In genomic region chr1:89547563-89548485, GRCh38 we compare ENCODE assay signal across 8 cellular contexts. TPM values are rescaled to one million over a fixed set of nuclear protein-coding genes. Genes with fewer than 3 reads are reported as not detected.
DNase-seq lines count a peak whose midpoint lies in the region; ATAC-seq, FAIRE-seq and TF ChIP-seq lines count a peak whose summit lies in the region.

No MANE protein-coding gene starts in this region.

- no peak for DNase-seq in D721Med (ENCODE audit: insufficient read length, low spot score)
- DNase-seq in M059J (ENCODE audit: low read depth): peak; percentile 35
- no peak for DNase-seq in lower lobe of right lung
- DNase-seq in NCI-H526 (lab: John Stamatoyannopoulos, UW): no peak
- no peak for DNase-seq in ACHN
- no peak for DNase-seq in GM03348 (ENCODE audit: low spot score)

- H3K27me3 ChIP-seq in lower lobe of right lung (ENCODE audit: low read depth): no peaks in the 10 kb centered on the region

- intact Hi-C loops in lower lobe of right lung (cut with DNase I): no loop called here

- TF ChIP-seq CTCF in D721Med (IDR thresholded peaks at IDR 0.05; ENCODE audit: insufficient read depth, missing control alignments): no peak
- TF ChIP-seq CTCF in lower lobe of right lung (IDR thresholded peaks at IDR 0.05): no peak

- H3K36me3 Mint-ChIP-seq in activated naive CD8-positive, alpha-beta T cell: peaks cover 39% of the 10 kb centered on the region

- no peaks in the 10 kb centered on the region for H3K9me3 Mint-ChIP-seq in activated naive CD8-positive, alpha-beta T cell (ENCODE audit: low read depth)

- H3K4me1 Mint-ChIP-seq in activated naive CD8-positive, alpha-beta T cell (ENCODE audit: low read depth): peaks cover 89% of the 10 kb centered on the region

- peak; percentile 30 to 63 for ATAC-seq in lower lobe of right lung
- no peak for ATAC-seq in GM18502 (IDR thresholded peaks at IDR 0.05; ENCODE audit: poor library complexity, unreplicated experiment)

- peak overlapping the region; percentile 99 for H3K27ac Mint-ChIP-seq in activated naive CD8-positive, alpha-beta T cell

- no peak overlapping the region for H3K27ac ChIP-seq in lower lobe of right lung

- H3K4me3 Mint-ChIP-seq in activated naive CD8-positive, alpha-beta T cell: peak overlapping the region; percentile 69

- in situ Hi-C loops in ACHN (cut with HindIII; ENCODE audit: low pct_ligation_motif_present, low pct_unique_long_range_greater_than_20kb, low sequenced_read_pairs): no loop called here

- H3K4me3 ChIP-seq in lower lobe of right lung: no peak overlapping the region

- H3K36me3 ChIP-seq in lower lobe of right lung: no peaks in the 10 kb centered on the region

- peak; percentile 60 for FAIRE-seq in D721Med (lab: Jason Lieb, UNC)

- H3K9me3 ChIP-seq in lower lobe of right lung: no peaks in the 10 kb centered on the region

- peaks cover 39% of the 10 kb centered on the region for H3K4me1 ChIP-seq in lower lobe of right lung

- H3K27me3 Mint-ChIP-seq in activated naive CD8-positive, alpha-beta T cell: no peaks in the 10 kb centered on the region

RNA-seq across cellular contexts. Expression of gene LRRC8B, which starts 23.2 kb away (rescaled TPM):
- 0.30 and 0.32 TPM in 2 replicates for total RNA-seq in M059J (2014; rRNA removed; shearing (Covaris generic))
- 16.4 TPM for total RNA-seq in lower lobe of right lung

Comparison
In these comparisons a context has a peak if more than half of its experiments do, and no peak if none do; other contexts are left out.
1. RNA of gene LRRC8B, which starts 23.2 kb away (total RNA-seq): 16.4 TPM in lower lobe of right lung (single experiment); 0.30 to 0.32 TPM in M059J; every median in the first group is over 10 times any median in the second.